In the genomic region with DNA sequence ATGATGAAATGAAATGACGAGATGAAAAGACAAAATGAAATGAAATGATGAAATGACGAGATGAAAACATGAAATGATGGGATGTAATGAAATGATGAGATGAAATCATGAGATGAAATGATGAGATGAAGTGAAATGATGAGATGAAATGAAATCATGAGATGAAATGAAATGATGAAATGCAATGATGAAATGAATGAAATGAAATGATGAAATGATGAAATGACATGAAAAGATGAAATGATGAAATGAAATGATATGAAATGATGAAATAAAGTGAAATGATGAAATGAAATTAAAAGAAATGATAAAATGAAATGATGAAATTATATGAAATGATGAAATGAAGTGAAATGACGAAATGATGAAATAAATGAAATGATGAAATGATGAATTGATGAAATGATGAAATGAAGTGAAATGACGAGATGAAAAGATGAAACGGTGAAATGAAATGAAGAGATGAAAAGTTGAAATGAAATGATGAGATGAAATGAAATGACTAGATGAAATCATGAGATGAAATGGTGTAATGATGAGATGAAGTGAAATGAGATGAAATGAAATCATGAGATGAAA, we compare ENCODE assay signal across 2 cellular contexts.
TF ChIP-seq lines count a peak whose summit lies in the region.
"Not testable (repeated sequence)": the region's sequence is repeated elsewhere in the genome, so short reads cannot be mapped to it uniquely, and the experiment has no call there.

No MANE protein-coding gene starts in this region.

TF ChIP-seq in GM12878, 131 proteins besides CTCF, POLR2A, EP300 and RAD21:
- TF ChIP-seq ZNF24 (IDR thresholded peaks at IDR 0.05) = peak; percentile 41; the same call in 1 of the 2 replicates
TF ChIP-seq in GM12878: peak in this region for 1; not testable (repeated sequence) for 130.

TF ChIP-seq in HepG2, 621 proteins besides CTCF, POLR2A, EP300 and RAD21:
- peak; percentile 55; the same call in 1 of the 2 replicates for TF ChIP-seq CREB1 (IDR thresholded peaks at IDR 0.05)
- not testable (repeated sequence) for TF ChIP-seq CREB1, ATF7 (CRISPR knock-in tag; IDR thresholded peaks at IDR 0.05)
- 0 out of 2 replicates have a peak, but pooled peaks have one; percentile 37 for TF ChIP-seq ATM (IDR thresholded peaks at IDR 0.05; ENCODE audit: borderline replicate concordance)
- peak; percentile 94 for TF ChIP-seq ATF7 (IDR thresholded peaks at IDR 0.05)
- peak; percentile 88 for TF ChIP-seq ZNF24 (IDR thresholded peaks at IDR 0.05)
